Comparison of ENCODE assay signal across 10 cellular contexts in genomic region chrX:109281478-109282275, GRCh38.
DNase-seq lines count a peak whose midpoint lies in the region; ATAC-seq and TF ChIP-seq lines count a peak whose summit lies in the region.
"Had no signal": no experiment of that assay in that cellular context is flagged by ENCODE, and none has a peak within 500 bp of the region (broad histone marks: within the 10 kb centered on the region; RNA-seq: fewer than 3 reads in every experiment).

No MANE protein-coding gene starts in this region.

- no peaks in the 10 kb centered on the region for H3K36me3 Mint-ChIP-seq in activated naive CD4-positive, alpha-beta T cell treated with anti-CD3 and anti-CD28 coated beads, Interleukin-2, amount 50 U/mL, for 72 hours

- no peaks in the 10 kb centered on the region for H3K9me3 ChIP-seq in adrenal gland (replicated peaks in 1 of 3)

- H3K9me3 Mint-ChIP-seq in activated naive CD4-positive, alpha-beta T cell treated with anti-CD3 and anti-CD28 coated beads, Interleukin-2, amount 50 U/mL, for 72 hours: no peaks in the 10 kb centered on the region

- no peaks in the 10 kb centered on the region for H3K36me3 ChIP-seq in adrenal gland (replicated peaks in 1 of 2)

- no peak for TF ChIP-seq POLR2A in adrenal gland (IDR thresholded peaks at IDR 0.05)

- H3K27me3 ChIP-seq in adrenal gland: no peaks in the 10 kb centered on the region

- intact Hi-C loops in left cardiac atrium (cut with DNase I): no loop called here
- intact Hi-C loops in Right ventricle myocardium superior (cut with DNase I): no loop called here
- intact Hi-C loops in adrenal gland (cut with DNase I): no loop called here

- no peak for TF ChIP-seq CTCF in adrenal gland (IDR thresholded peaks at IDR 0.05)

- 13 to 22% (median 14%) methylated on average over 3 of the region's 3 CpGs for WGBS in adrenal gland, 4 donors

- no peak overlapping the region for H3K27ac ChIP-seq in adrenal gland
- H3K27ac ChIP-seq: PC-9 had no signal

- H3K4me3 ChIP-seq in adrenal gland: no peak overlapping the region
- H3K4me3 ChIP-seq: PC-9 had no signal

- DNase-seq in left cardiac atrium: peak; percentile 19
- DNase-seq in Right ventricle myocardium superior: no peak
- DNase-seq in adrenal gland: peak in 4 of 7 donors; percentile 11 to 49 (median 16)
- peak; percentile 60 for DNase-seq in ureter (ENCODE audit: low spot score)
- no peak for DNase-seq in activated naive CD4-positive, alpha-beta T cell treated with anti-CD3 and anti-CD28 coated beads, Interleukin-2, amount 50 U/mL, for 72 hours (ENCODE audit: low spot score in 2 of 2)
- DNase-seq in activated effector memory CD4-positive, alpha-beta T cell treated with anti-CD3 and anti-CD28 coated beads, Interleukin-2, amount 50 U/mL, for 16 hours: no peak
- no peak for DNase-seq in DMS53 (lab: John Stamatoyannopoulos, UW)
- DNase-seq: PC-9; stimulated activated naive CD8-positive, alpha-beta T cell treated with anti-CD3 and anti-CD28 coated beads, Interleukin-15, Interleukin-2, amounts not matched to agents 100 U/mL and 50 U/mL, for 24 hours had no signal

- H3K4me1 ChIP-seq in adrenal gland (replicated peaks in 1 of 2): no peaks in the 10 kb centered on the region

- ATAC-seq in left cardiac atrium: peak; percentile 52 to 65
- no peak for ATAC-seq in Right ventricle myocardium superior (ENCODE audit: poor library complexity)
- ATAC-seq in HG03097 (IDR thresholded peaks at IDR 0.05; ENCODE audit: low FRiP score, unreplicated experiment): peak; percentile 53
- no peak for ATAC-seq in activated naive CD4-positive, alpha-beta T cell treated with anti-CD3 and anti-CD28 coated beads, Interleukin-2, amount 50 U/mL, for 72 hours
- ATAC-seq: stimulated activated naive CD8-positive, alpha-beta T cell treated with anti-CD3 and anti-CD28 coated beads, Interleukin-15, Interleukin-2, amounts not matched to agents 100 U/mL and 50 U/mL, for 24 hours had no signal

- no peak overlapping the region for H3K27ac Mint-ChIP-seq in activated naive CD4-positive, alpha-beta T cell treated with anti-CD3 and anti-CD28 coated beads, Interleukin-2, amount 50 U/mL, for 72 hours

Comparison
In these comparisons a context has a peak if more than half of its experiments do, and no peak if none do; other contexts are left out.
1. ATAC-seq: peak in left cardiac atrium (2 of 2) and HG03097 (single experiment); none in Right ventricle myocardium superior (single experiment) and activated naive CD4-positive, alpha-beta T cell treated with anti-CD3 and anti-CD28 coated beads, Interleukin-2, amount 50 U/mL, for 72 hours (0 of 2).
2. DNase-seq: peak in left cardiac atrium (single experiment), adrenal gland (4 of 7) and ureter (single experiment); none in Right ventricle myocardium superior (single experiment), activated naive CD4-positive, alpha-beta T cell treated with anti-CD3 and anti-CD28 coated beads, Interleukin-2, amount 50 U/mL, for 72 hours (0 of 2), activated effector memory CD4-positive, alpha-beta T cell treated with anti-CD3 and anti-CD28 coated beads, Interleukin-2, amount 50 U/mL, for 16 hours (single experiment) and DMS53 (single experiment).